1 cellular context compared by ENCODE assay signal in the genomic region with DNA sequence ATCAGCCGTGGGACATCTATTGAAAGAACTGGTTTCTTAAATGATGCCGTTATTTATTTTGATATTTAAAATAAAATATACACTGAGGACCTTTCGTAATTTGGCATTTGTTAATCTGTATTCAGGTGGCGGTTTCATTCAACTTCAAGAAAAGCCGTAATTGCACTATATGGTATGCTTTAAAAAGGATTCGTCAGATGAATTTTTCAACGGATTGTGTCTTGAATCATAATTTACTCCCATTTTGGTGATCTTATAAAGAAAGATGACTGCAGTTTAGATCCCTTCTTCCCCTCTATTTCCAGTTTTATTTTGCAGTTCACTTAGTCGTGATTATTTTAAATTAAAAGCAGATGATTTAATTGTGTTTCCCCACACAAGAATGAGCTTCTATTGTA.
TF ChIP-seq lines count a peak whose summit lies in the region.

No MANE protein-coding gene starts in this region.

TF ChIP-seq in H1, 55 proteins besides CTCF, POLR2A, EP300 and RAD21:
- TF ChIP-seq FOSL1 (IDR thresholded peaks at IDR 0.05; ENCODE audit: insufficient read depth, low read depth, low read length): no peak
- TF ChIP-seq JUN (IDR thresholded peaks at IDR 0.05; ENCODE audit: low read depth, low read length): no peak
- TF ChIP-seq JUND (IDR thresholded peaks at IDR 0.05; ENCODE audit: low read length): no peak
- no peak for TF ChIP-seq CTBP2 (IDR thresholded peaks at IDR 0.05; ENCODE audit: borderline replicate concordance, insufficient read depth, insufficient read length, low read length)
- TF ChIP-seq KDM4A (IDR thresholded peaks at IDR 0.05; ENCODE audit: low read depth, low read length, severe bottlenecking): no peak
- TF ChIP-seq SUZ12 (IDR thresholded peaks at IDR 0.05; ENCODE audit: low read length): no peak
- TF ChIP-seq EZH2 (IDR thresholded peaks at IDR 0.05; ENCODE audit: low read depth, low read length, severe bottlenecking): no peak
- no peak for TF ChIP-seq TBP (IDR thresholded peaks at IDR 0.05; ENCODE audit: low read depth, low read length)
- no peak for TF ChIP-seq TEAD4 (IDR thresholded peaks at IDR 0.05; ENCODE audit: low read depth, low read length)
- no peak for TF ChIP-seq SIRT6 (IDR thresholded peaks at IDR 0.05; ENCODE audit: low read length)
- TF ChIP-seq GABPA (IDR thresholded peaks at IDR 0.05; ENCODE audit: borderline replicate concordance, insufficient read depth, low read length): no peak
- no peak for TF ChIP-seq BRCA1 (IDR thresholded peaks at IDR 0.05; ENCODE audit: low read depth, low read length)
- no peak for TF ChIP-seq MAFK (IDR thresholded peaks at IDR 0.05; ENCODE audit: low read depth, low read length)
- no peak for TF ChIP-seq CEBPB (IDR thresholded peaks at IDR 0.05; ENCODE audit: low read depth, low read length)
- no peak for TF ChIP-seq CBX5 (IDR thresholded peaks at IDR 0.05; ENCODE audit: low read depth, low read length)
- no peak for TF ChIP-seq KDM5A (IDR thresholded peaks at IDR 0.05; ENCODE audit: low read length)
- no peak for TF ChIP-seq SP2 (IDR thresholded peaks at IDR 0.05; ENCODE audit: low read length)
- TF ChIP-seq, protein P1, sequence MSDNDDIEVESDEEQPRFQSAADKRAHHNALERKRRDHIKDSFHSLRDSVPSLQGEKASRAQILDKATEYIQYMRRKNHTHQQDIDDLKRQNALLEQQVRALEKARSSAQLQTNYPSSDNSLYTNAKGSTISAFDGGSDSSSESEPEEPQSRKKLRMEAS (IDR thresholded peaks at IDR 0.05): no peak
- TF ChIP-seq RBBP5 (IDR thresholded peaks at IDR 0.05; ENCODE audit: borderline replicate concordance, low read depth, low read length): no peak
- no peak for TF ChIP-seq SIX5 (IDR thresholded peaks at IDR 0.05; ENCODE audit: low read depth, low read length)
